Comparison of ENCODE assay signal across 1 cellular context in genomic region chr2:12448846-12449480, GRCh38.
TF ChIP-seq lines count a peak whose summit lies in the region.

No MANE protein-coding gene starts in this region.

TF ChIP-seq in K562, 482 proteins besides CTCF, POLR2A, EP300 and RAD21 (continued from another document and continues in another):
- TF ChIP-seq, protein P1, sequence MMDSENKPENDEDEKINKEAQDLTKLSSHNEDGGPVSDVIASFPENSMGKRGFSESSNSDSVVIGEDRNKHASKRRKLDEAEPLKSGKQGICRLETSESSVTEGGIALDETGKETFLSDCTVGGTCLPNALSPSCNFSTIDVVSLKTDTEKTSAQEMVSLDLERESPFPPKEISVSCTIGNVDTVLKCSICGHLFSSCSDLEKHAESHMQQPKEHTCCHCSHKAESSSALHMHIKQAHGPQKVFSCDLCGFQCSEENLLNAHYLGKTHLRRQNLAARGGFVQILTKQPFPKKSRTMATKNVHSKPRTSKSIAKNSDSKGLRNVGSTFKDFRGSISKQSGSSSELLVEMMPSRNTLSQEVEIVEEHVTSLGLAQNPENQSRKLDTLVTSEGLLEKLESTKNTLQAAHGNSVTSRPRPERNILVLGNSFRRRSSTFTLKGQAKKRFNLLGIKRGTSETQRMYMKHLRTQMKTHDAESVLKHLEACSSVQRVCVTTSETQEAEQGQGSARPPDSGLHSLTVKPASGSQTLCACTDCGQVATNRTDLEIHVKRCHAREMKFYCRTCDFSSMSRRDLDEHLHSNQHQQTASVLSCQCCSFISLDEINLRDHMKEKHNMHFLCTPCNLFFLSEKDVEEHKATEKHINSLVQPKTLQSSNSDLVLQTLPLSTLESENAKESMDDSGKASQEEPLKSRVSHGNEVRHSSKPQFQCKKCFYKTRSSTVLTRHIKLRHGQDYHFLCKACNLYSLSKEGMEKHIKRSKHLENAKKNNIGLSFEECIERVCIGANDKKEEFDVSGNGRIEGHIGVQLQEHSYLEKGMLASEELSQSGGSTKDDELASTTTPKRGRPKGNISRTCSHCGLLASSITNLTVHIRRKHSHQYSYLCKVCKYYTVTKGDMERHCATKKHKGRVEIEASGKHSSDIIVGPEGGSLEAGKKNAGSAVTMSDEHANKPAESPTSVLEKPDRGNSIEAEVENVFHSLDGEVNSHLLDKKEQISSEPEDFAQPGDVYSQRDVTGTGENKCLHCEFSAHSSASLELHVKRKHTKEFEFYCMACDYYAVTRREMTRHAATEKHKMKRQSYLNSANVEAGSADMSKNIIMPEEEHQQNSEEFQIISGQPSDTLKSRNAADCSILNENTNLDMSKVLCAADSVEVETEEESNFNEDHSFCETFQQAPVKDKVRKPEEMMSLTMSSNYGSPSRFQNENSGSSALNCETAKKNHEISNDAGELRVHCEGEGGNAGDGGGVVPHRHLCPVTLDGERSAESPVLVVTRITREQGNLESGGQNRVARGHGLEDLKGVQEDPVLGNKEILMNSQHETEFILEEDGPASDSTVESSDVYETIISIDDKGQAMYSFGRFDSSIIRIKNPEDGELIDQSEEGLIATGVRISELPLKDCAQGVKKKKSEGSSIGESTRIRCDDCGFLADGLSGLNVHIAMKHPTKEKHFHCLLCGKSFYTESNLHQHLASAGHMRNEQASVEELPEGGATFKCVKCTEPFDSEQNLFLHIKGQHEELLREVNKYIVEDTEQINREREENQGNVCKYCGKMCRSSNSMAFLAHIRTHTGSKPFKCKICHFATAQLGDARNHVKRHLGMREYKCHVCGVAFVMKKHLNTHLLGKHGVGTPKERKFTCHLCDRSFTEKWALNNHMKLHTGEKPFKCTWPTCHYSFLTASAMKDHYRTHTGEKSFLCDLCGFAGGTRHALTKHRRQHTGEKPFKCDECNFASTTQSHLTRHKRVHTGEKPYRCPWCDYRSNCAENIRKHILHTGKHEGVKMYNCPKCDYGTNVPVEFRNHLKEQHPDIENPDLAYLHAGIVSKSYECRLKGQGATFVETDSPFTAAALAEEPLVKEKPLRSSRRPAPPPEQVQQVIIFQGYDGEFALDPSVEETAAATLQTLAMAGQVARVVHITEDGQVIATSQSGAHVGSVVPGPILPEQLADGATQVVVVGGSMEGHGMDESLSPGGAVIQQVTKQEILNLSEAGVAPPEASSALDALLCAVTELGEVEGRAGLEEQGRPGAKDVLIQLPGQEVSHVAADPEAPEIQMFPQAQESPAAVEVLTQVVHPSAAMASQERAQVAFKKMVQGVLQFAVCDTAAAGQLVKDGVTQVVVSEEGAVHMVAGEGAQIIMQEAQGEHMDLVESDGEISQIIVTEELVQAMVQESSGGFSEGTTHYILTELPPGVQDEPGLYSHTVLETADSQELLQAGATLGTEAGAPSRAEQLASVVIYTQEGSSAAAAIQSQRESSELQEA (IDR thresholded peaks at IDR 0.05; ENCODE audit: low read depth), result no peak
- TF ChIP-seq CBFA2T2 (conservative IDR thresholded peaks at IDR 0.05) (peak; percentile 77), GABPB1 (CRISPR knock-in tag; IDR thresholded peaks at IDR 0.05) (0 out of 2 replicates have a peak, but pooled peaks have one; percentile 19), DMBX1 (CRISPR knock-in tag; IDR thresholded peaks at IDR 0.05; ENCODE audit: borderline replicate concordance) (peak; percentile 33; the same call in 1 of the 2 replicates), NRF1 (conservative IDR thresholded peaks at IDR 0.05 in 1 of 2, IDR thresholded peaks at IDR 0.05 in 1 of 2) (no peak; a peak in 1 of 4 replicates), MYC (IDR thresholded peaks at IDR 0.05; ENCODE audit: low read depth, low read length) (peak; percentile 44; the same call in 1 of the 2 replicates), MYC (CRISPR knock-in tag; IDR thresholded peaks at IDR 0.05; ENCODE audit: borderline replicate concordance, low read depth) (no peak), ZNF212 (CRISPR knock-in tag; IDR thresholded peaks at IDR 0.05) (no peak), RBM39 (optimal IDR thresholded peaks at IDR 0.05; ENCODE audit: low read depth, low read length) (no peak), DPF2 (IDR thresholded peaks at IDR 0.05) (peak; percentile 83), MAFK (IDR thresholded peaks at IDR 0.05; ENCODE audit: low read length) (peak; percentile 29), HDGF (IDR thresholded peaks at IDR 0.05) (peak; percentile 67; the same call in 1 of the 2 replicates), NFIC (IDR thresholded peaks at IDR 0.05) (peak; percentile 41; the same call in 1 of the 2 replicates), TARDBP (IDR thresholded peaks at IDR 0.05) (no peak), L3MBTL2 (IDR thresholded peaks at IDR 0.05) (peak; percentile 23; the same call in 1 of the 2 replicates), C11orf30 (IDR thresholded peaks at IDR 0.05; ENCODE audit: low read depth) (peak; percentile 68), HDAC6 (IDR thresholded peaks at IDR 0.05; ENCODE audit: low read depth, low read length) (no peak), ZNF444 (CRISPR knock-in tag; IDR thresholded peaks at IDR 0.05) (no peak), CC2D1A (IDR thresholded peaks at IDR 0.05) (0 out of 2 replicates have a peak, but pooled peaks have one; percentile 53), SPI1 (IDR thresholded peaks at IDR 0.05; ENCODE audit: borderline replicate concordance, low read depth, low read length) (peak; percentile 72), ELF4 (CRISPR knock-in tag; IDR thresholded peaks at IDR 0.05) (no peak), ZNF695 (CRISPR knock-in tag; IDR thresholded peaks at IDR 0.05) (no peak), DDX20 (tag; IDR thresholded peaks at IDR 0.05; ENCODE audit: low read depth) (no peak), GATAD2A (IDR thresholded peaks at IDR 0.05) (peak; percentile 61; the same call in 1 of the 2 replicates), ZNF584 (CRISPR knock-in tag; IDR thresholded peaks at IDR 0.05; ENCODE audit: low read depth) (no peak), AFF4 (CRISPR knock-in tag; IDR thresholded peaks at IDR 0.05) (no peak), ZNF316 (IDR thresholded peaks at IDR 0.05) (peak; percentile 80), ZC3H4 (CRISPR knock-in tag; IDR thresholded peaks at IDR 0.05; ENCODE audit: borderline replicate concordance) (no peak), BCOR (IDR thresholded peaks at IDR 0.05) (0 out of 2 replicates have a peak, but pooled peaks have one; percentile 29), EP400 (IDR thresholded peaks at IDR 0.05) (peak; percentile 32; the same call in 1 of the 2 replicates), STAT5B (CRISPR knock-in tag; IDR thresholded peaks at IDR 0.05) (no peak), RNF2 (IDR thresholded peaks at IDR 0.05) (no peak), SRSF7 (optimal IDR thresholded peaks at IDR 0.05; ENCODE audit: low read depth, low read length) (no peak), MTA3 (IDR thresholded peaks at IDR 0.05; ENCODE audit: borderline replicate concordance) (0 out of 2 replicates have a peak, but pooled peaks have one; percentile 62), PHB2 (IDR thresholded peaks at IDR 0.05; ENCODE audit: low read depth) (no peak), CUX1 (CRISPR knock-in tag; IDR thresholded peaks at IDR 0.05) (no peak), CREM (IDR thresholded peaks at IDR 0.05; ENCODE audit: low read depth) (0 out of 2 replicates have a peak, but pooled peaks have one; percentile 9), TEAD4 (IDR thresholded peaks at IDR 0.05; ENCODE audit: low read length) (peak; percentile 78), TEAD4 (CRISPR knock-in tag; IDR thresholded peaks at IDR 0.05; ENCODE audit: borderline replicate concordance) (no peak), E2F3 (CRISPR knock-in tag; IDR thresholded peaks at IDR 0.05) (no peak), EZH2 (IDR thresholded peaks at IDR 0.05; ENCODE audit: borderline replicate concordance, low read depth, low read length) (no peak), NR1H2 (CRISPR knock-in tag; IDR thresholded peaks at IDR 0.05) (no peak)
- TF ChIP-seq, protein P2, sequence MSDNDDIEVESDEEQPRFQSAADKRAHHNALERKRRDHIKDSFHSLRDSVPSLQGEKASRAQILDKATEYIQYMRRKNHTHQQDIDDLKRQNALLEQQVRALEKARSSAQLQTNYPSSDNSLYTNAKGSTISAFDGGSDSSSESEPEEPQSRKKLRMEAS (CRISPR knock-in tag; IDR thresholded peaks at IDR 0.05), result 0 out of 2 replicates have a peak, but pooled peaks have one; percentile 14
- TF ChIP-seq, protein P3, sequence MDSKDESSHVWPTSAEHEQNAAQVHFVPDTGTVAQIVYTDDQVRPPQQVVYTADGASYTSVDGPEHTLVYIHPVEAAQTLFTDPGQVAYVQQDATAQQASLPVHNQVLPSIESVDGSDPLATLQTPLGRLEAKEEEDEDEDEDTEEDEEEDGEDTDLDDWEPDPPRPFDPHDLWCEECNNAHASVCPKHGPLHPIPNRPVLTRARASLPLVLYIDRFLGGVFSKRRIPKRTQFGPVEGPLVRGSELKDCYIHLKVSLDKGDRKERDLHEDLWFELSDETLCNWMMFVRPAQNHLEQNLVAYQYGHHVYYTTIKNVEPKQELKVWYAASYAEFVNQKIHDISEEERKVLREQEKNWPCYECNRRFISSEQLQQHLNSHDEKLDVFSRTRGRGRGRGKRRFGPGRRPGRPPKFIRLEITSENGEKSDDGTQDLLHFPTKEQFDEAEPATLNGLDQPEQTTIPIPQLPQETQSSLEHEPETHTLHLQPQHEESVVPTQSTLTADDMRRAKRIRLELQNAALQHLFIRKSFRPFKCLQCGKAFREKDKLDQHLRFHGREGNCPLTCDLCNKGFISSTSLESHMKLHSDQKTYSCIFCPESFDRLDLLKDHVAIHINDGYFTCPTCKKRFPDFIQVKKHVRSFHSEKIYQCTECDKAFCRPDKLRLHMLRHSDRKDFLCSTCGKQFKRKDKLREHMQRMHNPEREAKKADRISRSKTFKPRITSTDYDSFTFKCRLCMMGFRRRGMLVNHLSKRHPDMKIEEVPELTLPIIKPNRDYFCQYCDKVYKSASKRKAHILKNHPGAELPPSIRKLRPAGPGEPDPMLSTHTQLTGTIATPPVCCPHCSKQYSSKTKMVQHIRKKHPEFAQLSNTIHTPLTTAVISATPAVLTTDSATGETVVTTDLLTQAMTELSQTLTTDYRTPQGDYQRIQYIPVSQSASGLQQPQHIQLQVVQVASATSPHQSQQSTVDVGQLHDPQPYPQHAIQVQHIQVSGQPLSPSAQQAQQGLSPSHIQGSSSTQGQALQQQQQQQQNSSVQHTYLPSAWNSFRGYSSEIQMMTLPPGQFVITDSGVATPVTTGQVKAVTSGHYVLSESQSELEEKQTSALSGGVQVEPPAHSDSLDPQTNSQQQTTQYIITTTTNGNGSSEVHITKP (IDR thresholded peaks at IDR 0.05; ENCODE audit: partially characterized antibody), result peak; percentile 10
